Comparison of ENCODE assay signal across 1 cellular context in genomic region chr21:45410151-45410864, GRCh38.
A peak's percentile ranks its signal among the peaks of the same experiment; 100 is the strongest.
TF ChIP-seq lines count a peak whose summit lies in the region.

No MANE protein-coding gene starts in this region.

TF ChIP-seq in HepG2, 621 proteins besides CTCF, POLR2A, EP300 and RAD21 (continued from another document and continues in another):
- TF ChIP-seq XRCC5 (optimal IDR thresholded peaks at IDR 0.05; ENCODE audit: low read length) (no peak), FOXO1 (CRISPR knock-in tag; IDR thresholded peaks at IDR 0.05) (no peak; the same call in 1 of the 2 replicates), TFDP2 (CRISPR knock-in tag; IDR thresholded peaks at IDR 0.05) (peak; percentile 35; the same call in 1 of the 2 replicates), ZNF569 (CRISPR knock-in tag; IDR thresholded peaks at IDR 0.05; ENCODE audit: borderline replicate concordance) (no peak), UBTF (CRISPR knock-in tag; IDR thresholded peaks at IDR 0.05) (peak; percentile 73), ZKSCAN1 (IDR thresholded peaks at IDR 0.05; ENCODE audit: low read length) (no peak), NBN (conservative IDR thresholded peaks at IDR 0.05) (no peak), SOX5 (CRISPR knock-in tag; IDR thresholded peaks at IDR 0.05; ENCODE audit: borderline replicate concordance) (peak; percentile 40; the same call in 1 of the 2 replicates), MXI1 (IDR thresholded peaks at IDR 0.05; ENCODE audit: borderline replicate concordance, low read depth, low read length) (peak; percentile 57; the same call in 1 of the 3 replicates), ISL2 (CRISPR knock-in tag; IDR thresholded peaks at IDR 0.05) (peak; percentile 76; the same call in 1 of the 2 replicates), NCOA2 (CRISPR knock-in tag; IDR thresholded peaks at IDR 0.05) (peak; percentile 36; the same call in 1 of the 2 replicates), THAP7 (CRISPR knock-in tag; IDR thresholded peaks at IDR 0.05) (peak; percentile 81; the same call in 1 of the 2 replicates), RXRA (CRISPR knock-in tag; IDR thresholded peaks at IDR 0.05) (peak; percentile 34), GLI4 (CRISPR knock-in tag; IDR thresholded peaks at IDR 0.05; ENCODE audit: borderline replicate concordance) (0 out of 2 replicates have a peak, but pooled peaks have one; percentile 22), TEF (CRISPR knock-in tag; IDR thresholded peaks at IDR 0.05) (no peak), PAWR (CRISPR knock-in tag; IDR thresholded peaks at IDR 0.05; ENCODE audit: borderline replicate concordance) (no peak), TCF7 (IDR thresholded peaks at IDR 0.05; ENCODE audit: low read depth) (no peak; the same call in 1 of the 2 replicates), ZNF225 (CRISPR knock-in tag; IDR thresholded peaks at IDR 0.05) (no peak), E2F1 (CRISPR knock-in tag; IDR thresholded peaks at IDR 0.05) (no peak), ZNF792 (CRISPR knock-in tag; IDR thresholded peaks at IDR 0.05) (no peak), CCDC6 (CRISPR knock-in tag; IDR thresholded peaks at IDR 0.05) (peak; percentile 46; the same call in 1 of the 2 replicates), ONECUT2 (CRISPR knock-in tag; IDR thresholded peaks at IDR 0.05) (no peak), KIAA2018 (CRISPR knock-in tag; IDR thresholded peaks at IDR 0.05; ENCODE audit: borderline replicate concordance) (no peak), ZNF546 (CRISPR knock-in tag; conservative IDR thresholded peaks at IDR 0.05) (no peak; the same call in 1 of the 2 replicates), KLF16 (CRISPR knock-in tag; IDR thresholded peaks at IDR 0.05) (peak in 1 of 2 experiments; percentile 47; a peak in 1 of 4 replicates), RAD51 (IDR thresholded peaks at IDR 0.05; ENCODE audit: borderline replicate concordance) (no peak), ATF2 (CRISPR knock-in tag; IDR thresholded peaks at IDR 0.05) (peak; percentile 41), ZNF530 (CRISPR knock-in tag; IDR thresholded peaks at IDR 0.05; ENCODE audit: low read depth) (no peak), DZIP1 (CRISPR knock-in tag; IDR thresholded peaks at IDR 0.05) (no peak), ZNF160 (CRISPR knock-in tag; IDR thresholded peaks at IDR 0.05) (no peak; the same call in 1 of the 2 replicates), ZNF609 (CRISPR knock-in tag; IDR thresholded peaks at IDR 0.05; ENCODE audit: borderline replicate concordance) (peak; percentile 63; the same call in 1 of the 2 replicates), KMT2B (CRISPR knock-in tag; IDR thresholded peaks at IDR 0.05) (no peak; the same call in 1 of the 2 replicates), HOXD1 (CRISPR knock-in tag; IDR thresholded peaks at IDR 0.05) (no peak), ZNF24 (IDR thresholded peaks at IDR 0.05) (no peak)
